Comparison of ENCODE assay signal across 6 cellular contexts in genomic region chr6:96433950-96434349, GRCh38.
"Had no signal": no experiment of that assay in that cellular context is flagged by ENCODE, and none has a peak within 500 bp of the region (broad histone marks: within the 10 kb centered on the region; RNA-seq: fewer than 3 reads in every experiment).

No MANE protein-coding gene starts in this region.

- ATAC-seq: GM23338, K562 had no signal

- H2AFZ ChIP-seq: GM23338 had no signal

- H3K27ac ChIP-seq: HL-60 had no signal

- H3K4me3 ChIP-seq: GM23338, K562 had no signal

- DNase-seq: H9, HCEC 1CT, IMR-90 had no signal

- H3K4me2 ChIP-seq: GM23338 had no signal
